ENCODE assay signal across 1 cellular context in genomic region chr22:20393705-20394476, GRCh38.
TF ChIP-seq lines count a peak whose summit lies in the region.

Gene ZNF74, plus strand, starts transcription at chr22:20394151. Its CDS starts 478 bp downstream, at chr22:20394629.

TF ChIP-seq in HepG2, 621 proteins besides CTCF, POLR2A, EP300 and RAD21 (continued from another document and continues in another):
- TF ChIP-seq STAT6 (CRISPR knock-in tag; IDR thresholded peaks at IDR 0.05; ENCODE audit: borderline replicate concordance) = no peak
- TF ChIP-seq KLF11 (CRISPR knock-in tag; IDR thresholded peaks at IDR 0.05) = no peak
- TF ChIP-seq ELF4 (CRISPR knock-in tag; IDR thresholded peaks at IDR 0.05; ENCODE audit: borderline replicate concordance) = no peak
- TF ChIP-seq ZNF570 (CRISPR knock-in tag; IDR thresholded peaks at IDR 0.05; ENCODE audit: borderline replicate concordance) = no peak
- TF ChIP-seq ZNF382 (CRISPR knock-in tag; IDR thresholded peaks at IDR 0.05; ENCODE audit: borderline replicate concordance) = no peak
- 0 out of 2 replicates have a peak, but pooled peaks have one; percentile 8 for TF ChIP-seq ZNF343 (CRISPR knock-in tag; IDR thresholded peaks at IDR 0.05)
- TF ChIP-seq ZNF282 (IDR thresholded peaks at IDR 0.05; ENCODE audit: partially characterized antibody) = no peak
- no peak for TF ChIP-seq SKIL (CRISPR knock-in tag; IDR thresholded peaks at IDR 0.05; ENCODE audit: borderline replicate concordance)
- TF ChIP-seq MIXL1 (CRISPR knock-in tag; IDR thresholded peaks at IDR 0.05) = no peak
- TF ChIP-seq IRX3 (CRISPR knock-in tag; IDR thresholded peaks at IDR 0.05; ENCODE audit: borderline replicate concordance, low read depth) = no peak
- TF ChIP-seq ZFP36 (IDR thresholded peaks at IDR 0.05; ENCODE audit: borderline replicate concordance, low read depth, low read length, partially characterized antibody) = no peak
- 0 out of 4 replicates have a peak, but pooled peaks of 1 of the 2 experiments have one; percentile 18 for TF ChIP-seq REST (IDR thresholded peaks at IDR 0.05; ENCODE audit: borderline replicate concordance in 1 of 2, low read depth in 1 of 2, low read length in 2 of 2)
- TF ChIP-seq MTF2 (CRISPR knock-in tag; IDR thresholded peaks at IDR 0.05; ENCODE audit: borderline replicate concordance) = no peak
- TF ChIP-seq ZNF446 (CRISPR knock-in tag; IDR thresholded peaks at IDR 0.05) = no peak
- TF ChIP-seq ZNF383 (CRISPR knock-in tag; IDR thresholded peaks at IDR 0.05; ENCODE audit: borderline replicate concordance) = no peak
- TF ChIP-seq PLRG1 (conservative IDR thresholded peaks at IDR 0.05) = no peak
- no peak for TF ChIP-seq REXO4 (CRISPR knock-in tag; IDR thresholded peaks at IDR 0.05; ENCODE audit: borderline replicate concordance)
- TF ChIP-seq ZNF281 (CRISPR knock-in tag; IDR thresholded peaks at IDR 0.05; ENCODE audit: borderline replicate concordance) = no peak
- no peak for TF ChIP-seq ZFP37 (CRISPR knock-in tag; IDR thresholded peaks at IDR 0.05; ENCODE audit: borderline replicate concordance)
- TF ChIP-seq TSC22D2 (CRISPR knock-in tag; IDR thresholded peaks at IDR 0.05; ENCODE audit: borderline replicate concordance) = 0 out of 2 replicates have a peak, but pooled peaks have one; percentile 66
- TF ChIP-seq RFX5 (IDR thresholded peaks at IDR 0.05; ENCODE audit: low read depth, low read length) = no peak
- TF ChIP-seq EZH2 (conservative IDR thresholded peaks at IDR 0.05; ENCODE audit: low read depth, low read length) = no peak
- peak; percentile 74; the same call in 1 of the 2 replicates for TF ChIP-seq ZNF296 (CRISPR knock-in tag; conservative IDR thresholded peaks at IDR 0.05)
- peak; percentile 78 for TF ChIP-seq ELF1 (CRISPR knock-in tag; IDR thresholded peaks at IDR 0.05)
- TF ChIP-seq CCDC6 (CRISPR knock-in tag; IDR thresholded peaks at IDR 0.05) = peak; percentile 71; the same call in 1 of the 2 replicates
- no peak for TF ChIP-seq PAX8 (CRISPR knock-in tag; IDR thresholded peaks at IDR 0.05; ENCODE audit: borderline replicate concordance)
- TF ChIP-seq ZNF546 (CRISPR knock-in tag; conservative IDR thresholded peaks at IDR 0.05) = peak; percentile 64; the same call in 1 of the 2 replicates
- no peak for TF ChIP-seq RARA (CRISPR knock-in tag; IDR thresholded peaks at IDR 0.05)
- TF ChIP-seq ZNF503 (CRISPR knock-in tag; IDR thresholded peaks at IDR 0.05) = no peak
- no peak for TF ChIP-seq SRSF1 (optimal IDR thresholded peaks at IDR 0.05; ENCODE audit: low read depth, low read length)
- no peak for TF ChIP-seq SKI (IDR thresholded peaks at IDR 0.05; ENCODE audit: partially characterized antibody)
- TF ChIP-seq CREBL2 (CRISPR knock-in tag; IDR thresholded peaks at IDR 0.05; ENCODE audit: borderline replicate concordance) = no peak; the same call in 1 of the 2 replicates
- TF ChIP-seq THRA (CRISPR knock-in tag; IDR thresholded peaks at IDR 0.05; ENCODE audit: borderline replicate concordance) = peak; percentile 76; the same call in 1 of the 2 replicates
- TF ChIP-seq YY1 (IDR thresholded peaks at IDR 0.05; ENCODE audit: insufficient read depth, insufficient replicate concordance, low read depth, low read length) = peak; percentile 84
- no peak for TF ChIP-seq ZSCAN22 (CRISPR knock-in tag; IDR thresholded peaks at IDR 0.05)
- TF ChIP-seq RBFOX2 (IDR thresholded peaks at IDR 0.05; ENCODE audit: low read depth, low read length) = peak; percentile 87
- TF ChIP-seq NONO (IDR thresholded peaks at IDR 0.05) = no peak
- TF ChIP-seq NONO (CRISPR knock-in tag; conservative IDR thresholded peaks at IDR 0.05) = peak; percentile 80
- no peak for TF ChIP-seq NFE2L2 (IDR thresholded peaks at IDR 0.05; ENCODE audit: low read length)
- TF ChIP-seq HDAC6 (IDR thresholded peaks at IDR 0.05; ENCODE audit: low read depth, low read length) = no peak
- 0 out of 2 replicates have a peak, but pooled peaks have one; percentile 70 for TF ChIP-seq FOXO4 (CRISPR knock-in tag; conservative IDR thresholded peaks at IDR 0.05)
- TF ChIP-seq ATF3 (CRISPR knock-in tag; IDR thresholded peaks at IDR 0.05) = peak; percentile 40; the same call in 1 of the 2 replicates
- no peak for TF ChIP-seq ZNF253 (CRISPR knock-in tag; IDR thresholded peaks at IDR 0.05; ENCODE audit: borderline replicate concordance)
- TF ChIP-seq ZNF34 (CRISPR knock-in tag; IDR thresholded peaks at IDR 0.05; ENCODE audit: borderline replicate concordance) = no peak
- no peak for TF ChIP-seq GATAD2A (CRISPR knock-in tag; IDR thresholded peaks at IDR 0.05)
- TF ChIP-seq ZSCAN12 (CRISPR knock-in tag; IDR thresholded peaks at IDR 0.05) = peak; percentile 76; the same call in 1 of the 2 replicates
- TF ChIP-seq KLF16 (CRISPR knock-in tag; IDR thresholded peaks at IDR 0.05) = peak in 1 of 2 experiments; percentile 87; a peak in 2 of 4 replicates
